ENCODE assay signal across 23 cellular contexts in genomic region chr2:102184018-102184417, GRCh38. TPM values are rescaled to one million over a fixed set of nuclear protein-coding genes. Genes with fewer than 3 reads are reported as not detected.
"Had no signal": no experiment of that assay in that cellular context is flagged by ENCODE, and none has a peak within 500 bp of the region (broad histone marks: within the 10 kb centered on the region; RNA-seq: fewer than 3 reads in every experiment).

No MANE protein-coding gene starts in this region.

- DNase-seq: effector CD8-positive, alpha-beta T cell; effector memory CD8-positive, alpha-beta T cell; endodermal cell; erythroblast; esophagus squamous epithelium; foreskin fibroblast; foreskin melanocyte; gastrocnemius medialis; glutamatergic neuron; head of caudate nucleus; heart right ventricle; hippocampal formation; left cardiac atrium; left lung; left ventricle myocardium superior; lower lobe of right lung; mesenchymal stem cell; mucosa of descending colon; naive B cell had no signal

- H3K36me3 ChIP-seq: esophagus squamous epithelium, gastrocnemius medialis, lower lobe of right lung had no signal

- H3K27ac ChIP-seq: coronary artery, epithelial cell of prostate, esophagus squamous epithelium, gastrocnemius medialis, left lung, lower lobe of right lung had no signal

- H3K36me3 Mint-ChIP-seq: mesothelial cell of epicardium, naive B cell had no signal

- H3K9me3 Mint-ChIP-seq: effector memory CD8-positive, alpha-beta T cell; mesothelial cell of epicardium had no signal

- H3K4me1 Mint-ChIP-seq: endodermal cell had no signal

- H3K4me3 Mint-ChIP-seq: effector memory CD8-positive, alpha-beta T cell; endodermal cell; mesothelial cell of epicardium; naive B cell had no signal

- H3K9me3 ChIP-seq: esophagus squamous epithelium, gastrocnemius medialis, heart right ventricle, left lung, lower lobe of right lung, mucosa of descending colon had no signal

- H3K27me3 ChIP-seq: esophagus squamous epithelium, gastrocnemius medialis had no signal

- H3K27ac Mint-ChIP-seq: effector memory CD8-positive, alpha-beta T cell; endodermal cell; mesothelial cell of epicardium; naive B cell had no signal

- ATAC-seq: effector memory CD8-positive, alpha-beta T cell; esophagus mucosa; gastrocnemius medialis; heart right ventricle; left cardiac atrium; left lung; left ventricle myocardium superior; lower lobe of right lung; mucosa of descending colon had no signal

- H3K4me3 ChIP-seq: coronary artery, esophagus squamous epithelium, gastrocnemius medialis, heart right ventricle, left lung, lower lobe of right lung, mucosa of descending colon had no signal

RNA-seq across cellular contexts. Expression of gene IL1RL2, which starts 2.8 kb away (rescaled TPM):
- total RNA-seq: left ventricle myocardium superior, lower lobe of right lung, mesothelial cell of epicardium had no signal
